35 cellular contexts compared by ENCODE assay signal in the genomic region with DNA sequence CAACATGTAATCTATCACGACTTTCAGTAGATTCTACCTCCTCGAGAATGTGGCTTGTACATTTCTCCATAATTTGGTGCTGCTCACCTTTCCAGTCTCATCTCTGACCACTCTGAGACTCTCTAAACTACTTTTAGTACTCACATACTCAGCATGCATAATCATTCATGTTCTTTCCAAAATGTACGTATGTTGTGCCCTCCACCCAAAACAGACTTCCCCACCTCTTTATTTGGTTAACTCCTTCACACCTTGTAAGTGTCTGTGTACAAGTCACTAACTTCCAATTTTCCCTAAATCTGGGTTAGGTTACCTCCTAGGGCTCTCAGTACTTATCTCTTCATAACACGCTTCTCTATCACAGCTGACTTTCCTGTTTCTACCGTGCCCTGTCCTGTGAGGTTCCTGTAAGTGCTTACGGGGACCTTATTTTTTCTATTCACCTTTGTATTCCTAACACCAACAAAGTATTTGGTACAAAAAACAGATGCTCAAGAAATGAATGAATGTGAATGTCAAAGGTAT.
"Had no signal": no experiment of that assay in that cellular context is flagged by ENCODE, and none has a peak within 500 bp of the region (broad histone marks: within the 10 kb centered on the region; RNA-seq: fewer than 3 reads in every experiment).

No MANE protein-coding gene starts in this region.

- H3K36me3 ChIP-seq: ascending aorta, cardiac muscle cell, WERI-Rb-1 had no signal

- DNase-seq: activated CD4-positive, alpha-beta memory T cell treated with anti-CD3 and anti-CD28 coated beads, Interleukin-2, amount 10 ng/mL, durations not matched to agents 7 days and 5 days; activated CD4-positive, alpha-beta T cell treated with anti-CD3 and anti-CD28 coated beads for 1 hour; activated CD4-positive, alpha-beta T cell treated with anti-CD3 and anti-CD28 coated beads for 36 hours; activated CD4-positive, alpha-beta T cell treated with anti-CD3 and anti-CD28 coated beads for 48 hours; activated CD4-positive, alpha-beta T cell treated with anti-CD3 and anti-CD28 coated beads, Interleukin-2, amount 10 ng/mL, durations not matched to agents 7 days and 5 days; activated CD4-positive, alpha-beta T cell treated with anti-CD3 and anti-CD28 coated beads, Interleukin-2, amount 50 U/mL, for 48 hours; activated CD4-positive, CD25-positive, alpha-beta regulatory T cell; activated CD8-positive, alpha-beta memory T cell treated with anti-CD3 and anti-CD28 coated beads for 24 hours; activated CD8-positive, alpha-beta memory T cell treated with anti-CD3 and anti-CD28 coated beads, Interleukin-2, amount 10 ng/mL, durations not matched to agents 7 days and 5 days; activated CD8-positive, alpha-beta memory T cell treated with anti-CD3 and anti-CD28 coated beads, Interleukin-2, amount 50 U/mL, for 48 hours; activated CD8-positive, alpha-beta T cell treated with anti-CD3 and anti-CD28 coated beads, Interleukin-2, amount 10 ng/mL, durations not matched to agents 7 days and 5 days; activated effector memory CD4-positive, alpha-beta T cell treated with Interleukin-2 at 50 U/mL for 16 hours; activated gamma-delta T cell; activated naive CD4-positive, alpha-beta T cell treated with anti-CD3 and anti-CD28 coated beads, Interleukin-2, amount 10 ng/mL, durations not matched to agents 7 days and 5 days; activated naive CD4-positive, alpha-beta T cell treated with Interleukin-2 at 50 U/mL for 16 hours; activated naive CD8-positive, alpha-beta T cell treated with anti-CD3 and anti-CD28 coated beads, Interleukin-2, amount 50 U/mL, for 24 hours; activated T-cell treated with anti-CD3 and anti-CD28 coated beads, Interleukin-2, amount 50 U/mL, for 24 hours; activated T-cell treated with anti-CD3 and anti-CD28 coated beads, Interleukin-2, amount 50 U/mL, for 48 hours; amygdala; anterior cingulate cortex; caudate nucleus; cerebellar nuclear complex; T-cell; T-helper 17 cell; WERI-Rb-1 had no signal

- ATAC-seq: activated CD4-positive, alpha-beta T cell treated with anti-CD3 and anti-CD28 coated beads for 36 hours; activated CD4-positive, CD25-positive, alpha-beta regulatory T cell treated with anti-CD3 and anti-CD28 coated beads, Interleukin-2, amount 50 U/mL, for 24 hours; activated CD8-positive, alpha-beta memory T cell treated with anti-CD3 and anti-CD28 coated beads, Interleukin-2, amount 10 ng/mL, durations not matched to agents 7 days and 5 days; activated CD8-positive, alpha-beta T cell treated with anti-CD3 and anti-CD28 coated beads, Interleukin-2, amount 10 ng/mL, durations not matched to agents 7 days and 5 days; activated naive CD8-positive, alpha-beta T cell treated with anti-CD3 and anti-CD28 coated beads, Interleukin-2, amount 50 U/mL, for 24 hours; T-cell; T-helper 17 cell; WTC11 had no signal

- FAIRE-seq: bronchial epithelial cell had no signal

- H3K27me3 Mint-ChIP-seq: activated CD4-positive, alpha-beta memory T cell treated with anti-CD3 and anti-CD28 coated beads, Interleukin-2, amount 10 ng/mL, durations not matched to agents 7 days and 5 days; activated CD4-positive, alpha-beta T cell treated with anti-CD3 and anti-CD28 coated beads, Interleukin-2, amount 10 ng/mL, durations not matched to agents 7 days and 5 days; activated CD8-positive, alpha-beta memory T cell treated with anti-CD3 and anti-CD28 coated beads, Interleukin-2, amount 10 ng/mL, durations not matched to agents 7 days and 5 days; activated naive CD4-positive, alpha-beta T cell treated with anti-CD3 and anti-CD28 coated beads, Interleukin-2, amount 10 ng/mL, durations not matched to agents 7 days and 5 days; activated naive CD4-positive, alpha-beta T cell treated with anti-CD3 and anti-CD28 coated beads, Interleukin-2, amount 50 U/mL, for 24 hours; activated naive CD8-positive, alpha-beta T cell; activated naive CD8-positive, alpha-beta T cell treated with anti-CD3 and anti-CD28 coated beads, Interleukin-2, amount 50 U/mL, for 24 hours; activated T-cell treated with anti-CD3 and anti-CD28 coated beads, Interleukin-2, amount 50 U/mL, for 24 hours; brain; central memory CD8-positive, alpha-beta T cell; T-cell; T-helper 17 cell had no signal

- H3K36me3 Mint-ChIP-seq: activated naive CD4-positive, alpha-beta T cell treated with anti-CD3 and anti-CD28 coated beads, Interleukin-2, amount 10 ng/mL, durations not matched to agents 7 days and 5 days; activated naive CD4-positive, alpha-beta T cell treated with anti-CD3 and anti-CD28 coated beads, Interleukin-2, amount 50 U/mL, for 24 hours; T-cell; WTC11 had no signal

- H3K9me3 ChIP-seq: ascending aorta had no signal

- H3K4me1 ChIP-seq: ascending aorta had no signal

- H3K4me3 Mint-ChIP-seq: activated CD4-positive, alpha-beta memory T cell treated with anti-CD3 and anti-CD28 coated beads, Interleukin-2, amount 10 ng/mL, durations not matched to agents 7 days and 5 days; activated CD4-positive, alpha-beta T cell treated with anti-CD3 and anti-CD28 coated beads for 36 hours; activated CD4-positive, alpha-beta T cell treated with anti-CD3 and anti-CD28 coated beads, Interleukin-2, amount 10 ng/mL, durations not matched to agents 7 days and 5 days; activated CD8-positive, alpha-beta memory T cell treated with anti-CD3 and anti-CD28 coated beads, Interleukin-2, amount 10 ng/mL, durations not matched to agents 7 days and 5 days; activated CD8-positive, alpha-beta T cell treated with anti-CD3 and anti-CD28 coated beads, Interleukin-2, amount 10 ng/mL, durations not matched to agents 7 days and 5 days; activated naive CD4-positive, alpha-beta T cell treated with anti-CD3 and anti-CD28 coated beads, Interleukin-2, amount 10 ng/mL, durations not matched to agents 7 days and 5 days; activated naive CD4-positive, alpha-beta T cell treated with anti-CD3 and anti-CD28 coated beads, Interleukin-2, amount 50 U/mL, for 24 hours; activated naive CD8-positive, alpha-beta T cell; activated naive CD8-positive, alpha-beta T cell treated with anti-CD3 and anti-CD28 coated beads, Interleukin-2, amount 50 U/mL, for 24 hours; activated T-cell treated with anti-CD3 and anti-CD28 coated beads, Interleukin-2, amount 50 U/mL, for 24 hours; brain; central memory CD8-positive, alpha-beta T cell; T-cell; T-helper 17 cell; WTC11 had no signal

- H3K27ac ChIP-seq: ascending aorta, cardiac muscle cell, WERI-Rb-1 had no signal

- H3K4me1 Mint-ChIP-seq: activated CD4-positive, alpha-beta T cell treated with anti-CD3 and anti-CD28 coated beads for 36 hours; activated naive CD4-positive, alpha-beta T cell treated with anti-CD3 and anti-CD28 coated beads, Interleukin-2, amount 50 U/mL, for 24 hours; brain; central memory CD8-positive, alpha-beta T cell; T-cell; WTC11 had no signal

- H3K27ac Mint-ChIP-seq: activated CD4-positive, alpha-beta memory T cell treated with anti-CD3 and anti-CD28 coated beads, Interleukin-2, amount 10 ng/mL, durations not matched to agents 7 days and 5 days; activated CD4-positive, alpha-beta T cell treated with anti-CD3 and anti-CD28 coated beads for 36 hours; activated CD4-positive, alpha-beta T cell treated with anti-CD3 and anti-CD28 coated beads, Interleukin-2, amount 10 ng/mL, durations not matched to agents 7 days and 5 days; activated CD8-positive, alpha-beta memory T cell treated with anti-CD3 and anti-CD28 coated beads, Interleukin-2, amount 10 ng/mL, durations not matched to agents 7 days and 5 days; activated CD8-positive, alpha-beta T cell treated with anti-CD3 and anti-CD28 coated beads, Interleukin-2, amount 10 ng/mL, durations not matched to agents 7 days and 5 days; activated naive CD4-positive, alpha-beta T cell treated with anti-CD3 and anti-CD28 coated beads, Interleukin-2, amount 10 ng/mL, durations not matched to agents 7 days and 5 days; activated naive CD4-positive, alpha-beta T cell treated with anti-CD3 and anti-CD28 coated beads, Interleukin-2, amount 50 U/mL, for 24 hours; activated naive CD8-positive, alpha-beta T cell; activated naive CD8-positive, alpha-beta T cell treated with anti-CD3 and anti-CD28 coated beads, Interleukin-2, amount 50 U/mL, for 24 hours; activated T-cell treated with anti-CD3 and anti-CD28 coated beads, Interleukin-2, amount 50 U/mL, for 24 hours; activated T-helper 2 cell treated with anti-CD3 and anti-CD28 coated beads, Interferon-gamma antibody, Interleukin-2, Interleukin-4, amounts not matched to agents 10 μg/mL and 5 μg/mL and 100 μg/mL, durations not matched to agents 14 hours and 24 hours and 36 hours; brain; T-cell; T-helper 17 cell; WTC11 had no signal

- H3K4me3 ChIP-seq: ascending aorta, cardiac muscle cell had no signal

- H3K9me3 Mint-ChIP-seq: activated naive CD4-positive, alpha-beta T cell treated with anti-CD3 and anti-CD28 coated beads, Interleukin-2, amount 50 U/mL, for 24 hours; activated naive CD8-positive, alpha-beta T cell treated with anti-CD3 and anti-CD28 coated beads, Interleukin-2, amount 50 U/mL, for 24 hours; activated T-cell treated with anti-CD3 and anti-CD28 coated beads, Interleukin-2, amount 50 U/mL, for 24 hours; central memory CD8-positive, alpha-beta T cell; T-cell had no signal

- H3K27me3 ChIP-seq: ascending aorta, cardiac muscle cell had no signal
